12 cellular contexts compared by ENCODE assay signal in genomic region chr2:212646698-212647097, GRCh38.
DNase-seq lines count a peak whose midpoint lies in the region; ATAC-seq and TF ChIP-seq lines count a peak whose summit lies in the region.
"Had no signal": no experiment of that assay in that cellular context is flagged by ENCODE, and none has a peak within 500 bp of the region (broad histone marks: within the 10 kb centered on the region; RNA-seq: fewer than 3 reads in every experiment).

No MANE protein-coding gene starts in this region.

- H3K4ac ChIP-seq in trophoblast cell (ENCODE audit: low read depth, low read length) = no peak overlapping the region

- peak overlapping the region; percentile 12; the same call in 1 of the 2 replicates for H2AFZ ChIP-seq in PC-3 (ENCODE audit: low read length)
- H2AFZ ChIP-seq in trophoblast cell (ENCODE audit: insufficient read depth, low read length, poor library complexity) = no peak overlapping the region

- CTCF ChIA-PET in PC-3 (lab: Charles Lee) = interaction anchor here (1.0 kb wide), 1 partner anchor 47 kb away, joined by 3 read pairs; no protein-coding TSS in a partner anchor

- H3K9me2 ChIP-seq in PC-3 (replicated peaks; ENCODE audit: low read length) = no peaks in the 10 kb centered on the region

- peaks cover 40% of the 10 kb centered on the region for H3K4me1 ChIP-seq in PC-3 (ENCODE audit: insufficient read depth, low read length)
- H3K4me1 ChIP-seq in trophoblast cell (ENCODE audit: control insufficient read depth in 1 of 2, insufficient read depth in 2 of 2, low read length in 2 of 2) = no peaks in the 10 kb centered on the region

- no peak for TF ChIP-seq CTCF in PC-3 (conservative IDR thresholded peaks at IDR 0.05; ENCODE audit: low read depth, low read length)
- TF ChIP-seq CTCF in epithelial cell of proximal tubule (conservative IDR thresholded peaks at IDR 0.05; ENCODE audit: low read depth, low read length) = no peak

- no peak overlapping the region for H2BK120ac ChIP-seq in trophoblast cell (ENCODE audit: insufficient read depth, low read length, poor library complexity)

- no peak overlapping the region for H4K91ac ChIP-seq in trophoblast cell (ENCODE audit: low read depth, low read length)

- no TSS peak for BruUV-seq in PC-3 (replicated peaks; lab: Mats Ljungman, UMichigan)

- no peak overlapping the region for H2BK5ac ChIP-seq in trophoblast cell (ENCODE audit: low read depth, low read length, poor library complexity)

- no peak overlapping the region for H2BK12ac ChIP-seq in trophoblast cell (ENCODE audit: low read length)

- peak overlapping the region; percentile 28; the same call in 1 of the 2 replicates for H3K4me3 ChIP-seq in PC-3 (ENCODE audit: low read length)
- H3K4me3 ChIP-seq in epithelial cell of proximal tubule (ENCODE audit: low read depth, low read length) = no peak overlapping the region
- H3K4me3 ChIP-seq in trophoblast cell (ENCODE audit: low read depth, low read length) = no peak overlapping the region

- no peaks in the 10 kb centered on the region for H3K79me2 ChIP-seq in PC-3 (ENCODE audit: low read length)
- no peaks in the 10 kb centered on the region for H3K79me2 ChIP-seq in trophoblast cell (ENCODE audit: control insufficient read depth, insufficient read depth, low read length, poor library complexity)

- H2AK5ac ChIP-seq in trophoblast cell (ENCODE audit: low read length) = no peak overlapping the region

- no peak overlapping the region for H3K23ac ChIP-seq in trophoblast cell (ENCODE audit: low read length)

- H3K36me3 ChIP-seq in PC-3 (ENCODE audit: low read depth, low read length) = no peaks in the 10 kb centered on the region
- H3K36me3 ChIP-seq in trophoblast cell (ENCODE audit: control insufficient read depth in 1 of 2, insufficient read depth in 2 of 2, low read length in 2 of 2) = no peaks in the 10 kb centered on the region

- H4K12ac ChIP-seq in trophoblast cell (ENCODE audit: low read depth, low read length) = no peak overlapping the region

- intact Hi-C loops in PC-3 (cut with micrococcal nuclease) = loop anchor here (2.0 kb wide), 2 partner anchors 26 to 52 kb away; no protein-coding TSS in a partner anchor

- H4K8ac ChIP-seq in trophoblast cell (ENCODE audit: low read depth, low read length) = no peak overlapping the region

- ATAC-seq in PC-3 = peak; percentile 93
- ATAC-seq: activated CD8-positive, alpha-beta memory T cell treated with anti-CD3 and anti-CD28 coated beads, Interleukin-2, amount 10 ng/mL, durations not matched to agents 7 days and 5 days; effector memory CD8-positive, alpha-beta T cell had no signal

- WGBS in trophoblast cell (ENCODE audit: extremely low coverage, insufficient coverage, insufficient read length) = no CpG with 5 or more reads among the region's 1 CpG

- H3K4me2 ChIP-seq in PC-3 (ENCODE audit: low read length) = peak overlapping the region; percentile 68
- H3K4me2 ChIP-seq in trophoblast cell (ENCODE audit: low read length) = no peak overlapping the region

- in situ Hi-C loops in G401 (cut with HindIII; ENCODE audit: low sequenced_read_pairs) = no loop called here

- H3K79me1 ChIP-seq in trophoblast cell (ENCODE audit: low read length) = no peaks in the 10 kb centered on the region

- H3F3A ChIP-seq in PC-3 (ENCODE audit: low read length, unreplicated experiment) = no peaks in the 10 kb centered on the region

- POLR2A ChIA-PET in PC-3 (lab: Charles Lee; ENCODE audit: unreplicated experiment) = interaction anchor here (0.6 kb wide), 1 partner anchor 27 kb away, joined by 4 read pairs; no protein-coding TSS in a partner anchor

- DNase-seq in EL = peak; percentile 90
- DNase-seq in PC-3 = peak; percentile 94
- DNase-seq in epithelial cell of proximal tubule (ENCODE audit: low read depth) = peak; percentile 83
- DNase-seq in trophoblast cell = peak; percentile 34 to 62
- DNase-seq in stimulated activated CD4-positive, alpha-beta T cell treated with anti-CD3 and anti-CD28 coated beads, Interleukin-2, amount 100 ng/mL, for 24 hours = no peak
- DNase-seq in CD1c-positive myeloid dendritic cell (ENCODE audit: extremely low spot score) = no peak
- no peak for DNase-seq in G401 (ENCODE audit: low spot score)
- DNase-seq in 8988T = no peak
- DNase-seq: activated CD8-positive, alpha-beta memory T cell treated with anti-CD3 and anti-CD28 coated beads, Interleukin-2, amount 10 ng/mL, durations not matched to agents 7 days and 5 days; DMS153; effector memory CD8-positive, alpha-beta T cell; NCI-H2029 had no signal

- no peak overlapping the region for H3K18ac ChIP-seq in trophoblast cell (ENCODE audit: low read length)

- H3K9me3 ChIP-seq in PC-3 (ENCODE audit: low read length) = no peaks in the 10 kb centered on the region
- no peaks in the 10 kb centered on the region for H3K9me3 ChIP-seq in trophoblast cell (ENCODE audit: insufficient read depth, low read depth, low read length)

- no peak overlapping the region for H3K14ac ChIP-seq in trophoblast cell (ENCODE audit: low read length)

- peak overlapping the region; percentile 49 for H3K9ac ChIP-seq in PC-3 (ENCODE audit: low read length)
- no peak overlapping the region for H3K9ac ChIP-seq in trophoblast cell (ENCODE audit: low read length)

- no peaks in the 10 kb centered on the region for H3K27me3 ChIP-seq in PC-3 (ENCODE audit: low read length)
- no peaks in the 10 kb centered on the region for H3K27me3 ChIP-seq in trophoblast cell (ENCODE audit: insufficient read depth, low read length)

- H3K27ac ChIP-seq in PC-3 (ENCODE audit: low read length) (peak overlapping the region; percentile 87), trophoblast cell (ENCODE audit: low read depth, low read length) (no peak overlapping the region)

- H4K20me1 ChIP-seq in PC-3 (ENCODE audit: low read length) = no peaks in the 10 kb centered on the region

Comparison
In these comparisons a context has a peak if more than half of its experiments do, and no peak if none do; other contexts are left out.
1. DNase-seq: peak in EL (single experiment), PC-3 (single experiment), epithelial cell of proximal tubule (single experiment) and trophoblast cell (2 of 2); none in stimulated activated CD4-positive, alpha-beta T cell treated with anti-CD3 and anti-CD28 coated beads, Interleukin-2, amount 100 ng/mL, for 24 hours (0 of 2), CD1c-positive myeloid dendritic cell (single experiment), G401 (single experiment) and 8988T (single experiment).